ENCODE assay signal across 14 cellular contexts in genomic region chr9:87713990-87714335, GRCh38. TPM values are rescaled to one million over a fixed set of nuclear protein-coding genes. Genes with fewer than 3 reads are reported as not detected.
A peak's percentile ranks its signal among the peaks of the same experiment; 100 is the strongest.
DNase-seq lines count a peak whose midpoint lies in the region; ATAC-seq, FAIRE-seq and TF ChIP-seq lines count a peak whose summit lies in the region.
"Had no signal": no experiment of that assay in that cellular context is flagged by ENCODE, and none has a peak within 500 bp of the region (broad histone marks: within the 10 kb centered on the region; RNA-seq: fewer than 3 reads in every experiment).

No MANE protein-coding gene starts in this region.

- peaks cover 0 to 8% (median 0%) of the 10 kb centered on the region in 5 experiments for H3K9me3 Mint-ChIP-seq in brain
- H3K9me3 Mint-ChIP-seq: activated T-helper 2 cell treated with anti-CD3 and anti-CD28 coated beads, Interferon-gamma antibody, Interleukin-2, Interleukin-4, amounts not matched to agents 10 μg/mL and 5 μg/mL and 100 μg/mL, durations not matched to agents 14 hours and 24 hours and 36 hours; naive thymus-derived CD8-positive, alpha-beta T cell had no signal

- POLR2A ChIA-PET in HEK293T (lab: Yijun Ruan, JAX), result no interaction called here

- H2AFZ ChIP-seq in keratinocyte (ENCODE audit: control insufficient read depth, low read length), result peak overlapping the region; percentile 83

- intact Hi-C loops in stomach (cut with DNase I; ENCODE audit: low total_unique reads), result no loop called here

- H3K4me1 ChIP-seq in keratinocyte (ENCODE audit: control insufficient read depth, extremely low read depth, insufficient read depth, low read length) (peaks cover 31% of the 10 kb centered on the region), stomach (peaks cover 4 to 28% (median 10%) of the 10 kb centered on the region in 4 donors)

- no peaks in the 10 kb centered on the region for H3K9me1 ChIP-seq in keratinocyte (ENCODE audit: control insufficient read depth, extremely low read depth, insufficient read depth, low read length)

- peaks cover 33% of the 10 kb centered on the region for H3K4me1 Mint-ChIP-seq in brain

- CTCF ChIA-PET in HEK293T (lab: Yijun Ruan, JAX), result no interaction called here

- peak overlapping the region; percentile 31 for H3K9ac ChIP-seq in keratinocyte (ENCODE audit: control insufficient read depth, extremely low read depth, insufficient read depth, low read length)

- no peak for ATAC-seq in GM19395 (IDR thresholded peaks at IDR 0.05; ENCODE audit: unreplicated experiment)
- ATAC-seq: naive thymus-derived CD8-positive, alpha-beta T cell had no signal

- no peak for TF ChIP-seq POLR2A in stomach (IDR thresholded peaks at IDR 0.05)

- peak overlapping the region in 3 of 5 experiments; percentile 16 to 42 (median 31) for H3K27ac Mint-ChIP-seq in brain
- H3K27ac Mint-ChIP-seq: naive thymus-derived CD8-positive, alpha-beta T cell had no signal

- no peaks in the 10 kb centered on the region for H4K20me1 ChIP-seq in keratinocyte (ENCODE audit: control insufficient read depth, extremely low read depth, insufficient read depth, low read length)

- TF ChIP-seq CTCF in brain (conservative IDR thresholded peaks at IDR 0.05) (no peak), keratinocyte (optimal IDR thresholded peaks at IDR 0.05 in 1 of 3, IDR thresholded peaks at IDR 0.05 in 1 of 3, conservative IDR thresholded peaks at IDR 0.05 in 1 of 3; ENCODE audit: extremely low read depth in 1 of 3, insufficient read depth in 2 of 3, low read length in 3 of 3) (no peak), stomach (IDR thresholded peaks at IDR 0.05) (no peak)

- no peaks in the 10 kb centered on the region for H3K27me3 ChIP-seq in keratinocyte (ENCODE audit: control insufficient read depth, extremely low read depth, insufficient read depth, low read length)
- no peaks in the 10 kb centered on the region for H3K27me3 ChIP-seq in stomach
- no peaks in the 10 kb centered on the region for H3K27me3 ChIP-seq in H7 (ENCODE audit: control insufficient read depth, insufficient read depth, low read length)

- H3K4me3 ChIP-seq in keratinocyte (ENCODE audit: control insufficient read depth in 2 of 3, extremely low read depth in 1 of 3, insufficient read depth in 2 of 3, low read depth in 1 of 3, low read length in 3 of 3) (peak overlapping the region in 1 of 3 experiments; percentile 54), stomach (no peak overlapping the region), H7 (ENCODE audit: insufficient read depth, low read depth, low read length) (no peak overlapping the region)
- H3K4me3 ChIP-seq: HAP-1 had no signal

- H3K36me3 Mint-ChIP-seq in brain, result peaks cover 8% of the 10 kb centered on the region
- H3K36me3 Mint-ChIP-seq: naive thymus-derived CD8-positive, alpha-beta T cell had no signal

- H3K4me2 ChIP-seq in keratinocyte (ENCODE audit: control insufficient read depth, extremely low read depth, insufficient read depth, low read depth, low read length), result peak overlapping the region; percentile 60

- no peak overlapping the region for H3K4me3 Mint-ChIP-seq in brain
- H3K4me3 Mint-ChIP-seq: naive thymus-derived CD8-positive, alpha-beta T cell had no signal

- TF ChIP-seq EP300 in stomach (IDR thresholded peaks at IDR 0.05), result no peak

- WGBS in stomach, 5 donors, result 53 to 80% (median 64%) methylated on average over 5 of the region's 5 CpGs

- H3K79me2 ChIP-seq in keratinocyte (ENCODE audit: control insufficient read depth, insufficient read depth, low read length), result no peaks in the 10 kb centered on the region

- dilution Hi-C loops in keratinocyte (cut with MboI; ENCODE audit: extremely low pct_ligation_motif_present, low sequenced_read_pairs), result loop anchor here (25.0 kb wide), 1 partner anchor 98 kb away; no protein-coding TSS in a partner anchor

- FAIRE-seq in keratinocyte (lab: Jason Lieb, UNC), result no peak
- FAIRE-seq: colon had no signal

- H3K36me3 ChIP-seq in keratinocyte (ENCODE audit: control insufficient read depth in 2 of 2, extremely low read depth in 1 of 2, insufficient read depth in 2 of 2, low read length in 2 of 2), result no peaks in the 10 kb centered on the region
- H3K36me3 ChIP-seq in stomach, result peaks cover 0 to 7% (median 6%) of the 10 kb centered on the region in 4 donors
- no peaks in the 10 kb centered on the region for H3K36me3 ChIP-seq in H7 (replicated peaks; ENCODE audit: control insufficient read depth, insufficient read depth, low read length)
- H3K36me3 ChIP-seq: HAP-1 had no signal

- H3K9me3 ChIP-seq in keratinocyte (ENCODE audit: control insufficient read depth, low read depth, low read length) (no peaks in the 10 kb centered on the region), stomach (no peaks in the 10 kb centered on the region)
- H3K9me3 ChIP-seq: HAP-1 had no signal

- H3K27me3 Mint-ChIP-seq in brain, result peaks cover 2% of the 10 kb centered on the region

- H3K27ac ChIP-seq in keratinocyte (ENCODE audit: control insufficient read depth, insufficient read depth, low read length), result peak overlapping the region; percentile 58
- H3K27ac ChIP-seq in stomach, result peak overlapping the region in 4 of 5 donors; percentile 62 to 81 (median 75)

- no peak for DNase-seq in HEK293T (ENCODE audit: extremely low spot score)
- no peak for DNase-seq in keratinocyte (ENCODE audit: low read depth, low spot score)
- no peak for DNase-seq in stomach
- DNase-seq in NCI-H446 (lab: John Stamatoyannopoulos, UW), result no peak
- no peak for DNase-seq in H7
- DNase-seq in UCSD-AML1 (lab: John Stamatoyannopoulos, UW; ENCODE audit: unreplicated experiment), result no peak
- DNase-seq: naive thymus-derived CD8-positive, alpha-beta T cell; NCI-H345; SHP77 had no signal

TF ChIP-seq in HEK293T, 16 proteins besides CTCF, POLR2A, EP300 and RAD21:
- TF ChIP-seq NFRKB (IDR thresholded peaks at IDR 0.05) (no peak), LEF1 (IDR thresholded peaks at IDR 0.05; ENCODE audit: borderline replicate concordance) (no peak), CTBP1 (IDR thresholded peaks at IDR 0.05; ENCODE audit: borderline replicate concordance) (no peak), SP1 (IDR thresholded peaks at IDR 0.05) (no peak), ELF4 (IDR thresholded peaks at IDR 0.05) (no peak), HDGF (IDR thresholded peaks at IDR 0.05; ENCODE audit: borderline replicate concordance) (no peak), ARNT (IDR thresholded peaks at IDR 0.05) (no peak), PKNOX1 (IDR thresholded peaks at IDR 0.05) (peak; percentile 4; the same call in 1 of the 2 replicates), FOXA1 (IDR thresholded peaks at IDR 0.05) (no peak), BHLHE40 (IDR thresholded peaks at IDR 0.05; ENCODE audit: borderline replicate concordance) (no peak), FOXM1 (IDR thresholded peaks at IDR 0.05; ENCODE audit: borderline replicate concordance) (no peak), SUZ12 (IDR thresholded peaks at IDR 0.05) (no peak), ZNF384 (IDR thresholded peaks at IDR 0.05) (peak; percentile 48; the same call in 1 of the 2 replicates)

RNA-seq across cellular contexts. Expression of gene CTSL, which starts 12.0 kb away (rescaled TPM):
- 32.4 TPM for polyA plus RNA-seq in brain (ENCODE audit: insufficient read depth, low read depth, low replicate concordance)
- polyA plus RNA-seq in keratinocyte, result 94.0 to 121 TPM (median 116 TPM) in 3 replicates
- 55.9 TPM for polyA plus RNA-seq in keratinocyte (2011; ENCODE audit: low read depth)
- polyA plus RNA-seq in keratinocyte (2011; cell fraction: cytosol; rRNA removed), result 39.0 and 41.0 TPM in 2 replicates
- 161 and 249 TPM in 2 replicates for polyA plus RNA-seq in keratinocyte (2011; cell fraction: nucleus; rRNA removed)
- 40.9 and 71.2 TPM in 2 replicates for polyA plus RNA-seq in keratinocyte (2012; ENCODE audit: low replicate concordance)
- 14.8 to 28.4 TPM (median 23.2 TPM) in 3 replicates for polyA minus RNA-seq in keratinocyte
- polyA minus RNA-seq in keratinocyte (2011; cell fraction: cytosol; rRNA and poly(A)+ RNA removed), result 28.8 TPM
- polyA minus RNA-seq in keratinocyte (2011; cell fraction: nucleus; rRNA and poly(A)+ RNA removed), result 45.5 and 69.0 TPM in 2 replicates
- total RNA-seq in stomach, result 100 to 1,000 TPM in 1 of 5 donors, 10 to 100 TPM in 3, 1 to 10 TPM in 1; 4.9 to 104 (median 22.2) TPM
- polyA plus RNA-seq in stomach, result 10 to 100 TPM; 18.6 to 48.9 (median 46.6) TPM
- total RNA-seq in H7 (2014; rRNA removed; shearing (Covaris generic)), result 46.8 and 47.7 TPM in 2 replicates
